Comparison of ENCODE assay signal across 8 cellular contexts in the genomic region with DNA sequence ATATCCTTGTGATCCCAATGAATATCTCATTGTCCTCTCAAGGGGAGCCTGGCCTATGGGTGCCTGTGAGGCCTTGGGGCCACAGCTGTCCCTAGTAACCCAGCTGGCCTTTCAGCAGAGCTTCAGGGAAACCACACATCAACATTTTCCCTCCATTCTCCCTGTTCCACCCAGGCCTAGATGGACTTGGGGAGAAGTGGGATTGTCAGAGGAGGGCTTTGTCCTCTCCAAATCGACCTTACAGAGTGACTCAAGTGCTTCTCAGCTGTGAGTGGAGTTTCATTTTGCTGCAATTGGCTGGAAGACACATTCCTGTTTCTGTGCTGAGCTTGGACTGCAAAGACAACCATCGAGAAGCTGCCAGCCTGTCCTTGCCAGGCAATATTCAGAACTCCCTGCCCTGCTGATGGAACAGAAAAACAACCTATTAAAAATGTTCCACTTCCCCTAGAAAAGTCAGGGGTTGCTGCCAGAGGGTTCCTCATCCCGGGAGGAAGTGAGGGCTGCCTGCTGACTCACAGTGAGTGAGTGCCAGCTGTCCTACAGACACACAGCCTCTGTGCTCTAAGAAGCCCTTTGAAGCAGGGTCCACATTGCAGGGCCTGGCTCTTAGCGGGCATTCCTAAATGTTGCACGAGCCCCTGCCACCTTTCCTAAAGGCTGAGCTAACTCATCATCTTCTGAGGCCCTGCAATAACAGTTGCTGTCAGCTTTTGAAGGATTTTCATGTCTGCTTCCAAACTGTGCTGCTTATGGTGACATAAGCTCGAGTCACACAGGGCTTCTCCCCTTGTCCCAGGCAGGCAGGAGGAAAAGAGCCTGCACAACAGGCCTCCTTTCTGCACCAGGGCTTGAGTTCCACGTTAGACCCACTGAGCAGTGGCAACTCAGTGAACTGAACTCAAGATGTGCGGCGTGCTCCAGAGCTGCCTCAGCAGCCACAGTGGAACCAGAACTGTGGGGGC. TPM values are rescaled to one million over a fixed set of nuclear protein-coding genes. Genes with fewer than 3 reads are reported as not detected.
DNase-seq lines count a peak whose midpoint lies in the region; ATAC-seq and TF ChIP-seq lines count a peak whose summit lies in the region.

No MANE protein-coding gene starts in this region.

- DNase-seq in Ammon's horn (ENCODE audit: low spot score) (peak; percentile 92), LNCaP clone FGC (ENCODE audit: low read depth) (peak; percentile 27), body of pancreas (peak in 3 of 4 donors; percentile 32 to 68 (median 49)), islet precursor cell (peak; percentile 85), KG1 (lab: John Stamatoyannopoulos, UW) (no peak), activated gamma-delta T cell (lab: John Stamatoyannopoulos, UW) (no peak)

- H3K36me3 ChIP-seq in body of pancreas (replicated peaks in 1 of 2; ENCODE audit: insufficient read depth in 1 of 2, low read depth in 2 of 2) (no peaks in the 10 kb centered on the region), stomach smooth muscle (ENCODE audit: control insufficient read depth in 2 of 2, insufficient read depth in 2 of 2, low read length in 2 of 2) (no peaks in the 10 kb centered on the region)

- H3K27me3 ChIP-seq in body of pancreas: no peaks in the 10 kb centered on the region
- no peaks in the 10 kb centered on the region for H3K27me3 ChIP-seq in stomach smooth muscle (ENCODE audit: control insufficient read depth in 1 of 2, insufficient read depth in 2 of 2, low read length in 2 of 2)

- H3K9me3 ChIP-seq in body of pancreas (no peaks in the 10 kb centered on the region), stomach smooth muscle (ENCODE audit: control insufficient read depth in 2 of 2, low read length in 2 of 2) (no peaks in the 10 kb centered on the region)

- no peak overlapping the region for H3K4me3 ChIP-seq in LNCaP clone FGC (ENCODE audit: low read depth, low read length)
- H3K4me3 ChIP-seq in body of pancreas: no peak overlapping the region
- H3K4me3 ChIP-seq in stomach smooth muscle (ENCODE audit: low read length in 2 of 2): peak overlapping the region in 1 of 2 donors; percentile 49

- TF ChIP-seq CTCF in LNCaP clone FGC (IDR thresholded peaks at IDR 0.05; ENCODE audit: control insufficient read depth, extremely low read depth, insufficient read depth) (no peak), body of pancreas (IDR thresholded peaks at IDR 0.05) (no peak)

- intact Hi-C loops in body of pancreas (cut with DNase I): no loop called here

- H3K4me1 ChIP-seq in body of pancreas (peaks cover 5% of the 10 kb centered on the region), stomach smooth muscle (ENCODE audit: control insufficient read depth, insufficient read depth, low read length) (peaks cover 19% of the 10 kb centered on the region)

- WGBS in body of pancreas, 2 donors: 43 to 47% methylated on average over 9 of the region's 9 CpGs

- H3K27ac ChIP-seq in body of pancreas (peak overlapping the region in 2 of 4 donors; percentile 55 to 59), stomach smooth muscle (ENCODE audit: low read length) (peak overlapping the region; percentile 86)

- TF ChIP-seq POLR2A in body of pancreas (IDR thresholded peaks at IDR 0.05): no peak

- ATAC-seq in body of pancreas (peak; percentile 67), GM21381 (IDR thresholded peaks at IDR 0.05; ENCODE audit: unreplicated experiment) (no peak)

- peak overlapping the region; percentile 41 to 69 for H3K9ac ChIP-seq in stomach smooth muscle (ENCODE audit: low read length in 2 of 2)

RNA-seq across cellular contexts. Expression of gene STRA8, which starts 20.5 kb away (rescaled TPM):
- not detected for total RNA-seq in body of pancreas

RNA-seq across cellular contexts. Expression of gene WDR91, which starts 42.8 kb away (rescaled TPM):
- 10 to 100 TPM; 28.0 to 32.4 TPM for total RNA-seq in body of pancreas

Comparison
In these comparisons a context has a peak if more than half of its experiments do, and no peak if none do; other contexts are left out.
1. DNase-seq: peak in Ammon's horn (single experiment), LNCaP clone FGC (single experiment), body of pancreas (3 of 4) and islet precursor cell (single experiment); none in KG1 (single experiment) and activated gamma-delta T cell (single experiment).